Comparison of ENCODE assay signal across 8 cellular contexts in genomic region chr7:65037740-65038678, GRCh38. TPM values are rescaled to one million over a fixed set of nuclear protein-coding genes. Genes with fewer than 3 reads are reported as not detected.
DNase-seq lines count a peak whose midpoint lies in the region; ATAC-seq and TF ChIP-seq lines count a peak whose summit lies in the region.

No MANE protein-coding gene starts in this region.

- POLR2A ChIA-PET in activated naive CD8-positive, alpha-beta T cell treated with anti-CD3 and anti-CD28 coated beads, Interleukin-2, amount 10 ng/mL, durations not matched to agents 7 days and 5 days (lab: Charles Lee) = interaction anchor here (0.9 to 3.3 kb wide), 7 partner anchors 11 to 723 kb away, joined by 3 to 28 read pairs (median 4); partner anchors contain the start of genes ERV3-1, ZNF138, ZNF273 and ZNF92

- peak overlapping the region; percentile 82 for H3K4me3 Mint-ChIP-seq in activated naive CD8-positive, alpha-beta T cell treated with anti-CD3 and anti-CD28 coated beads, Interleukin-2, amount 10 ng/mL, durations not matched to agents 7 days and 5 days

- TF ChIP-seq CTCF in GM12873 (IDR thresholded peaks at IDR 0.05; ENCODE audit: insufficient read depth, low read depth, low read length, missing control alignments) (peak; percentile 26), cardiac muscle cell (IDR thresholded peaks at IDR 0.05; ENCODE audit: low read depth, low read length) (no peak), upper lobe of right lung (IDR thresholded peaks at IDR 0.05) (no peak)

- DNase-seq in NCI-H1105 treated with DMSO at 0.1 percent for 48 hours (lab: John Stamatoyannopoulos, UW) = peak; percentile 84
- DNase-seq in SKM-1 treated with dmso at 0.1 percent for 144 hours (lab: John Stamatoyannopoulos, UW; ENCODE audit: unreplicated experiment) = peak; percentile 94
- peak; percentile 89 for DNase-seq in activated naive CD8-positive, alpha-beta T cell treated with anti-CD3 and anti-CD28 coated beads, Interleukin-2, amount 10 ng/mL, durations not matched to agents 7 days and 5 days
- peak; percentile 94 to 97 for DNase-seq in cardiac muscle cell (ENCODE audit: low read depth in 1 of 2, low spot score in 1 of 2)
- DNase-seq in posterior vena cava (ENCODE audit: low spot score) = peak; percentile 98
- peak; percentile 98 for DNase-seq in upper lobe of right lung

- H3K27ac ChIP-seq in cardiac muscle cell (peak overlapping the region; percentile 94), upper lobe of right lung (peak overlapping the region; percentile 85)

- no peaks in the 10 kb centered on the region for H3K27me3 ChIP-seq in cardiac muscle cell
- no peaks in the 10 kb centered on the region for H3K27me3 ChIP-seq in upper lobe of right lung

- H3K4me3 ChIP-seq in cardiac muscle cell (peak overlapping the region; percentile 92), upper lobe of right lung (peak overlapping the region; percentile 68)

- H3K36me3 ChIP-seq in cardiac muscle cell (no peaks in the 10 kb centered on the region), upper lobe of right lung (no peaks in the 10 kb centered on the region)

- peaks cover 1% of the 10 kb centered on the region for H3K36me3 Mint-ChIP-seq in activated naive CD8-positive, alpha-beta T cell treated with anti-CD3 and anti-CD28 coated beads, Interleukin-2, amount 10 ng/mL, durations not matched to agents 7 days and 5 days

- intact Hi-C loops in posterior vena cava (cut with DNase I) = no loop called here
- intact Hi-C loops in upper lobe of right lung (cut with DNase I) = no loop called here

- peaks cover 2% of the 10 kb centered on the region for H3K9me3 Mint-ChIP-seq in activated naive CD8-positive, alpha-beta T cell treated with anti-CD3 and anti-CD28 coated beads, Interleukin-2, amount 10 ng/mL, durations not matched to agents 7 days and 5 days

- H3K27me3 Mint-ChIP-seq in activated naive CD8-positive, alpha-beta T cell treated with anti-CD3 and anti-CD28 coated beads, Interleukin-2, amount 10 ng/mL, durations not matched to agents 7 days and 5 days = no peaks in the 10 kb centered on the region

- H3K9me3 ChIP-seq in cardiac muscle cell (ENCODE audit: low read depth) = no peaks in the 10 kb centered on the region
- no peaks in the 10 kb centered on the region for H3K9me3 ChIP-seq in upper lobe of right lung

- peaks cover 13% of the 10 kb centered on the region for H3K4me1 Mint-ChIP-seq in activated naive CD8-positive, alpha-beta T cell treated with anti-CD3 and anti-CD28 coated beads, Interleukin-2, amount 10 ng/mL, durations not matched to agents 7 days and 5 days

- H3K4me1 ChIP-seq in cardiac muscle cell (ENCODE audit: low read depth) = peaks cover 6% of the 10 kb centered on the region
- peaks cover 16% of the 10 kb centered on the region for H3K4me1 ChIP-seq in upper lobe of right lung

- peak; percentile 83 for ATAC-seq in HG02678 (IDR thresholded peaks at IDR 0.05; ENCODE audit: unreplicated experiment)
- peak; percentile 90 for ATAC-seq in activated naive CD8-positive, alpha-beta T cell treated with anti-CD3 and anti-CD28 coated beads, Interleukin-2, amount 10 ng/mL, durations not matched to agents 7 days and 5 days (ENCODE audit: low read depth)
- ATAC-seq in upper lobe of right lung = peak; percentile 95

- H3K27ac Mint-ChIP-seq in activated naive CD8-positive, alpha-beta T cell treated with anti-CD3 and anti-CD28 coated beads, Interleukin-2, amount 10 ng/mL, durations not matched to agents 7 days and 5 days = peak overlapping the region; percentile 82

RNA-seq across cellular contexts. Expression of gene ERV3-1, which starts 31.5 kb away (rescaled TPM):
- total RNA-seq in activated naive CD8-positive, alpha-beta T cell treated with anti-CD3 and anti-CD28 coated beads, Interleukin-2, amount 10 ng/mL, durations not matched to agents 7 days and 5 days = 10 to 100 TPM; 16.9 to 17.3 TPM
- total RNA-seq in cardiac muscle cell = 17.4 and 23.7 TPM in 2 replicates
- polyA plus RNA-seq in cardiac muscle cell = 23.2 and 29.2 TPM in 2 replicates
- 10 to 100 TPM in 1 of 2 donors, 1 to 10 TPM in 1; 9.5 to 11.8 TPM for total RNA-seq in posterior vena cava
- 24.9 TPM for total RNA-seq in upper lobe of right lung

RNA-seq across cellular contexts. Expression of gene ZNF117, which starts 47.2 kb away (rescaled TPM):
- 1 to 10 TPM; 7.2 to 7.7 TPM for total RNA-seq in activated naive CD8-positive, alpha-beta T cell treated with anti-CD3 and anti-CD28 coated beads, Interleukin-2, amount 10 ng/mL, durations not matched to agents 7 days and 5 days
- total RNA-seq in cardiac muscle cell (6.0 and 10.0 TPM in 2 replicates), posterior vena cava (10 to 100 TPM in 1 of 2 donors, 1 to 10 TPM in 1; 9.9 to 12.2 TPM), upper lobe of right lung (18.7 TPM)
- polyA plus RNA-seq in cardiac muscle cell = 5.4 and 5.5 TPM in 2 replicates

Comparison
In these comparisons a context has a peak if more than half of its experiments do, and no peak if none do; other contexts are left out.
1. Peak in every context shown above with its lines: DNase-seq, ATAC-seq, H3K4me3 ChIP-seq and H3K27ac ChIP-seq.